In genomic region chr10:95467162-95467599, GRCh38 we compare ENCODE assay signal across 10 cellular contexts.
DNase-seq lines count a peak whose midpoint lies in the region; ATAC-seq and TF ChIP-seq lines count a peak whose summit lies in the region.
"Had no signal": no experiment of that assay in that cellular context is flagged by ENCODE, and none has a peak within 500 bp of the region (broad histone marks: within the 10 kb centered on the region; RNA-seq: fewer than 3 reads in every experiment).

No MANE protein-coding gene starts in this region.

- H3K36me3 ChIP-seq in HAP-1 (replicated peaks) (no peaks in the 10 kb centered on the region), psoas muscle (ENCODE audit: insufficient read depth in 1 of 2, low read depth in 1 of 2) (no peaks in the 10 kb centered on the region)

- no peaks in the 10 kb centered on the region for H3K27me3 ChIP-seq in HAP-1 (ENCODE audit: low read depth)
- no peaks in the 10 kb centered on the region for H3K27me3 ChIP-seq in psoas muscle (ENCODE audit: insufficient read depth in 3 of 3, low read length in 2 of 3)

- 21 to 29% (median 25%) methylated on average over 5 of the region's 5 CpGs for WGBS in psoas muscle, 3 donors

- ATAC-seq in Right ventricle myocardium superior (ENCODE audit: poor library complexity) = peak; percentile 81
- peak; percentile 83 to 92 (median 90) for ATAC-seq in psoas muscle
- no peak for ATAC-seq in HG03442 (IDR thresholded peaks at IDR 0.05; ENCODE audit: unreplicated experiment)
- no peak for ATAC-seq in GM18502 (IDR thresholded peaks at IDR 0.05; ENCODE audit: poor library complexity, unreplicated experiment)

- H3K4me3 ChIP-seq in HAP-1 (no peak overlapping the region), psoas muscle (no peak overlapping the region)

- peak overlapping the region; percentile 73 for H3K27ac ChIP-seq in psoas muscle
- H3K27ac ChIP-seq: HL-60, VCaP had no signal

- peak; percentile 18 for TF ChIP-seq CTCF in psoas muscle (IDR thresholded peaks at IDR 0.05)

- DNase-seq in HAP-1 (ENCODE audit: low spot score in 2 of 2) (peak; percentile 16 to 55), SW480 (ENCODE audit: low spot score) (peak; percentile 56), Right ventricle myocardium superior (peak; percentile 61), psoas muscle (peak; percentile 58 to 78), NCI-H1436 (lab: John Stamatoyannopoulos, UW) (no peak), ACHN (no peak)

- H3K4me1 ChIP-seq in HAP-1 = no peaks in the 10 kb centered on the region
- peaks cover 76% of the 10 kb centered on the region for H3K4me1 ChIP-seq in psoas muscle

- in situ Hi-C loops in HAP-1 (cut with MboI; ENCODE audit: low sequenced_read_pairs) = no loop called here
- in situ Hi-C loops in ACHN (cut with HindIII; ENCODE audit: low pct_ligation_motif_present, low pct_unique_long_range_greater_than_20kb, low sequenced_read_pairs) = no loop called here

- intact Hi-C loops in Right ventricle myocardium superior (cut with DNase I) = no loop called here
- intact Hi-C loops in psoas muscle (cut with DNase I) = no loop called here

- no peaks in the 10 kb centered on the region for H3K9me3 ChIP-seq in HAP-1
- H3K9me3 ChIP-seq in psoas muscle = no peaks in the 10 kb centered on the region

Comparison
In these comparisons a context has a peak if more than half of its experiments do, and no peak if none do; other contexts are left out.
1. DNase-seq: peak in HAP-1 (2 of 2), SW480 (single experiment), Right ventricle myocardium superior (single experiment) and psoas muscle (2 of 2); none in NCI-H1436 (single experiment) and ACHN (single experiment).
2. ATAC-seq: peak in Right ventricle myocardium superior (single experiment) and psoas muscle (4 of 4); none in HG03442 (single experiment) and GM18502 (single experiment).